ENCODE assay signal across 1 cellular context in the genomic region with DNA sequence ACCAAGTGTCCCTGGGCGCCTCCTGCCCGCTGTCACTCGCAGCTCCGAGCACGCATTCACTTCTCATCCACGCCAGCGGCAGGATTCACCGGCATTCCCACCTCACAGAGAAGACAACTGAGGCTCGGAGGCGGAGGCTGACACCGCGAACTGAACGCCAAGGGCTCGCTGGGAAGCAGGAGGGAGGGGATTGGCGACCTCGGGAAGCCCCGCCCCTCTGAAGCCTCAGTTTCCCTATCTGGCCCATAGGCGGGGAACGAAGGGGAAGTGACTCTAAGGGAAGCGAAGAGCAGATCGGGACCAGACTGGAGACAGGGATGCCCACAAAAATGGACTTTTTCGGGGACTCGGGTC.
TF ChIP-seq lines count a peak whose summit lies in the region.

No MANE protein-coding gene starts in this region.

TF ChIP-seq in K562, 482 proteins besides CTCF, POLR2A, EP300 and RAD21 (continues in another document):
- TF ChIP-seq OTX1 (CRISPR knock-in tag; IDR thresholded peaks at IDR 0.05) (peak; percentile 72), HDAC2 (IDR thresholded peaks at IDR 0.05) (peak; percentile 83), MYC (IDR thresholded peaks at IDR 0.05; ENCODE audit: low read depth, low read length) (no peak), MYC (CRISPR knock-in tag; IDR thresholded peaks at IDR 0.05; ENCODE audit: borderline replicate concordance, low read depth) (peak; percentile 68; the same call in 1 of the 2 replicates), KLF1 (tag; IDR thresholded peaks at IDR 0.05) (peak; percentile 79; the same call in 1 of the 2 replicates), EGR1 (conservative IDR thresholded peaks at IDR 0.05) (peak; percentile 21; the same call in 1 of the 2 replicates), RB1 (IDR thresholded peaks at IDR 0.05; ENCODE audit: low read depth) (peak; percentile 47; the same call in 1 of the 2 replicates), SIN3B (IDR thresholded peaks at IDR 0.05; ENCODE audit: low read depth) (0 out of 2 replicates have a peak, but pooled peaks have one; percentile 22), PHF8 (IDR thresholded peaks at IDR 0.05; ENCODE audit: borderline replicate concordance, low read length) (peak; percentile 87), PML (IDR thresholded peaks at IDR 0.05; ENCODE audit: low read length) (peak; percentile 51; the same call in 1 of the 2 replicates), TAF7 (tag; IDR thresholded peaks at IDR 0.05) (peak; percentile 63), TGIF2 (CRISPR knock-in tag; IDR thresholded peaks at IDR 0.05) (peak; percentile 23; the same call in 1 of the 2 replicates), ZNF431 (CRISPR knock-in tag; IDR thresholded peaks at IDR 0.05) (peak; percentile 6; the same call in 1 of the 2 replicates), ZNF695 (CRISPR knock-in tag; IDR thresholded peaks at IDR 0.05) (0 out of 2 replicates have a peak, but pooled peaks have one; percentile 55), SMARCE1 (IDR thresholded peaks at IDR 0.05) (peak; percentile 25; the same call in 1 of the 2 replicates), PHF20 (IDR thresholded peaks at IDR 0.05; ENCODE audit: partially characterized antibody) (peak; percentile 78), TFAM (CRISPR knock-in tag; conservative IDR thresholded peaks at IDR 0.05) (no peak), BCOR (IDR thresholded peaks at IDR 0.05) (peak; percentile 98), ARID2 (IDR thresholded peaks at IDR 0.05) (0 out of 2 replicates have a peak, but pooled peaks have one; percentile 30), GATAD2A (IDR thresholded peaks at IDR 0.05) (peak; percentile 22; the same call in 1 of the 2 replicates), RUNX1 (IDR thresholded peaks at IDR 0.05; ENCODE audit: low read depth) (no peak), POU5F1 (IDR thresholded peaks at IDR 0.05; ENCODE audit: borderline replicate concordance, low read depth, low read length, partially characterized antibody) (no peak), MEF2A (IDR thresholded peaks at IDR 0.05; ENCODE audit: control insufficient read depth, low read depth, low read length) (no peak), POLR2B (IDR thresholded peaks at IDR 0.05; ENCODE audit: low read depth, partially characterized antibody) (peak; percentile 81), ZNF699 (CRISPR knock-in tag; IDR thresholded peaks at IDR 0.05; ENCODE audit: insufficient replicate concordance) (no peak), ADNP (tag; IDR thresholded peaks at IDR 0.05) (no peak), SAP30 (IDR thresholded peaks at IDR 0.05; ENCODE audit: borderline replicate concordance, insufficient read depth, low read depth, low read length, poor library complexity, severe bottlenecking) (peak; percentile 76)
- TF ChIP-seq, protein P1, sequence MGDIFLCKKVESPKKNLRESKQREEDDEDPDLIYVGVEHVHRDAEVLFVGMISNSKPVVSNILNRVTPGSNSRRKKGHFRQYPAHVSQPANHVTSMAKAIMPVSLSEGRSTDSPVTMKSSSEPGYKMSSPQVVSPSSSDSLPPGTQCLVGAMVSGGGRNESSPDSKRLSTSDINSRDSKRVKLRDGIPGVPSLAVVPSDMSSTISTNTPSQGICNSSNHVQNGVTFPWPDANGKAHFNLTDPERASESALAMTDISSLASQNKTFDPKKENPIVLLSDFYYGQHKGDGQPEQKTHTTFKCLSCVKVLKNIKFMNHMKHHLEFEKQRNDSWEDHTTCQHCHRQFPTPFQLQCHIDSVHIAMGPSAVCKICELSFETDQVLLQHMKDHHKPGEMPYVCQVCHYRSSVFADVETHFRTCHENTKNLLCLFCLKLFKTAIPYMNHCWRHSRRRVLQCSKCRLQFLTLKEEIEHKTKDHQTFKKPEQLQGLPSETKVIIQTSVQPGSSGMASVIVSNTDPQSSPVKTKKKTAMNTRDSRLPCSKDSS (IDR thresholded peaks at IDR 0.05; ENCODE audit: low read depth, partially characterized antibody), result no peak
- TF ChIP-seq, protein P2, sequence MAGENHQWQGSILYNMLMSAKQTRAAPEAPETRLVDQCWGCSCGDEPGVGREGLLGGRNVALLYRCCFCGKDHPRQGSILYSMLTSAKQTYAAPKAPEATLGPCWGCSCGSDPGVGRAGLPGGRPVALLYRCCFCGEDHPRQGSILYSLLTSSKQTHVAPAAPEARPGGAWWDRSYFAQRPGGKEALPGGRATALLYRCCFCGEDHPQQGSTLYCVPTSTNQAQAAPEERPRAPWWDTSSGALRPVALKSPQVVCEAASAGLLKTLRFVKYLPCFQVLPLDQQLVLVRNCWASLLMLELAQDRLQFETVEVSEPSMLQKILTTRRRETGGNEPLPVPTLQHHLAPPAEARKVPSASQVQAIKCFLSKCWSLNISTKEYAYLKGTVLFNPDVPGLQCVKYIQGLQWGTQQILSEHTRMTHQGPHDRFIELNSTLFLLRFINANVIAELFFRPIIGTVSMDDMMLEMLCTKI (IDR thresholded peaks at IDR 0.05; ENCODE audit: partially characterized antibody), result no peak
- TF ChIP-seq, protein P3, sequence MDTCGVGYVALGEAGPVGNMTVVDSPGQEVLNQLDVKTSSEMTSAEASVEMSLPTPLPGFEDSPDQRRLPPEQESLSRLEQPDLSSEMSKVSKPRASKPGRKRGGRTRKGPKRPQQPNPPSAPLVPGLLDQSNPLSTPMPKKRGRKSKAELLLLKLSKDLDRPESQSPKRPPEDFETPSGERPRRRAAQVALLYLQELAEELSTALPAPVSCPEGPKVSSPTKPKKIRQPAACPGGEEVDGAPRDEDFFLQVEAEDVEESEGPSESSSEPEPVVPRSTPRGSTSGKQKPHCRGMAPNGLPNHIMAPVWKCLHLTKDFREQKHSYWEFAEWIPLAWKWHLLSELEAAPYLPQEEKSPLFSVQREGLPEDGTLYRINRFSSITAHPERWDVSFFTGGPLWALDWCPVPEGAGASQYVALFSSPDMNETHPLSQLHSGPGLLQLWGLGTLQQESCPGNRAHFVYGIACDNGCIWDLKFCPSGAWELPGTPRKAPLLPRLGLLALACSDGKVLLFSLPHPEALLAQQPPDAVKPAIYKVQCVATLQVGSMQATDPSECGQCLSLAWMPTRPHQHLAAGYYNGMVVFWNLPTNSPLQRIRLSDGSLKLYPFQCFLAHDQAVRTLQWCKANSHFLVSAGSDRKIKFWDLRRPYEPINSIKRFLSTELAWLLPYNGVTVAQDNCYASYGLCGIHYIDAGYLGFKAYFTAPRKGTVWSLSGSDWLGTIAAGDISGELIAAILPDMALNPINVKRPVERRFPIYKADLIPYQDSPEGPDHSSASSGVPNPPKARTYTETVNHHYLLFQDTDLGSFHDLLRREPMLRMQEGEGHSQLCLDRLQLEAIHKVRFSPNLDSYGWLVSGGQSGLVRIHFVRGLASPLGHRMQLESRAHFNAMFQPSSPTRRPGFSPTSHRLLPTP (IDR thresholded peaks at IDR 0.05; ENCODE audit: borderline replicate concordance, extremely low read depth, insufficient read length), result no peak
- TF ChIP-seq, protein P4, sequence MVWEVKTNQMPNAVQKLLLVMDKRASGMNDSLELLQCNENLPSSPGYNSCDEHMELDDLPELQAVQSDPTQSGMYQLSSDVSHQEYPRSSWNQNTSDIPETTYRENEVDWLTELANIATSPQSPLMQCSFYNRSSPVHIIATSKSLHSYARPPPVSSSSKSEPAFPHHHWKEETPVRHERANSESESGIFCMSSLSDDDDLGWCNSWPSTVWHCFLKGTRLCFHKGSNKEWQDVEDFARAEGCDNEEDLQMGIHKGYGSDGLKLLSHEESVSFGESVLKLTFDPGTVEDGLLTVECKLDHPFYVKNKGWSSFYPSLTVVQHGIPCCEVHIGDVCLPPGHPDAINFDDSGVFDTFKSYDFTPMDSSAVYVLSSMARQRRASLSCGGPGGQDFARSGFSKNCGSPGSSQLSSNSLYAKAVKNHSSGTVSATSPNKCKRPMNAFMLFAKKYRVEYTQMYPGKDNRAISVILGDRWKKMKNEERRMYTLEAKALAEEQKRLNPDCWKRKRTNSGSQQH (CRISPR knock-in tag; IDR thresholded peaks at IDR 0.05), result 0 out of 2 replicates have a peak, but pooled peaks have one; percentile 56
- TF ChIP-seq, protein P5, sequence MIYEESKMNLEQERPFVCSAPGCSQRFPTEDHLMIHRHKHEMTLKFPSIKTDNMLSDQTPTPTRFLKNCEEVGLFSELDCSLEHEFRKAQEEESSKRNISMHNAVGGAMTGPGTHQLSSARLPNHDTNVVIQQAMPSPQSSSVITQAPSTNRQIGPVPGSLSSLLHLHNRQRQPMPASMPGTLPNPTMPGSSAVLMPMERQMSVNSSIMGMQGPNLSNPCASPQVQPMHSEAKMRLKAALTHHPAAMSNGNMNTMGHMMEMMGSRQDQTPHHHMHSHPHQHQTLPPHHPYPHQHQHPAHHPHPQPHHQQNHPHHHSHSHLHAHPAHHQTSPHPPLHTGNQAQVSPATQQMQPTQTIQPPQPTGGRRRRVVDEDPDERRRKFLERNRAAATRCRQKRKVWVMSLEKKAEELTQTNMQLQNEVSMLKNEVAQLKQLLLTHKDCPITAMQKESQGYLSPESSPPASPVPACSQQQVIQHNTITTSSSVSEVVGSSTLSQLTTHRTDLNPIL (CRISPR knock-in tag; IDR thresholded peaks at IDR 0.05), result peak; percentile 59; the same call in 1 of the 2 replicates
- TF ChIP-seq, protein P6, sequence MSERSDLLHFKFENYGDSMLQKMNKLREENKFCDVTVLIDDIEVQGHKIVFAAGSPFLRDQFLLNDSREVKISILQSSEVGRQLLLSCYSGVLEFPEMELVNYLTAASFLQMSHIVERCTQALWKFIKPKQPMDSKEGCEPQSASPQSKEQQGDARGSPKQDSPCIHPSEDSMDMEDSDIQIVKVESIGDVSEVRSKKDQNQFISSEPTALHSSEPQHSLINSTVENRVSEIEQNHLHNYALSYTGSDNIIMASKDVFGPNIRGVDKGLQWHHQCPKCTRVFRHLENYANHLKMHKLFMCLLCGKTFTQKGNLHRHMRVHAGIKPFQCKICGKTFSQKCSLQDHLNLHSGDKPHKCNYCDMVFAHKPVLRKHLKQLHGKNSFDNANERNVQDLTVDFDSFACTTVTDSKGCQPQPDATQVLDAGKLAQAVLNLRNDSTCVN (CRISPR knock-in tag; IDR thresholded peaks at IDR 0.05), result no peak
- TF ChIP-seq, protein P7, sequence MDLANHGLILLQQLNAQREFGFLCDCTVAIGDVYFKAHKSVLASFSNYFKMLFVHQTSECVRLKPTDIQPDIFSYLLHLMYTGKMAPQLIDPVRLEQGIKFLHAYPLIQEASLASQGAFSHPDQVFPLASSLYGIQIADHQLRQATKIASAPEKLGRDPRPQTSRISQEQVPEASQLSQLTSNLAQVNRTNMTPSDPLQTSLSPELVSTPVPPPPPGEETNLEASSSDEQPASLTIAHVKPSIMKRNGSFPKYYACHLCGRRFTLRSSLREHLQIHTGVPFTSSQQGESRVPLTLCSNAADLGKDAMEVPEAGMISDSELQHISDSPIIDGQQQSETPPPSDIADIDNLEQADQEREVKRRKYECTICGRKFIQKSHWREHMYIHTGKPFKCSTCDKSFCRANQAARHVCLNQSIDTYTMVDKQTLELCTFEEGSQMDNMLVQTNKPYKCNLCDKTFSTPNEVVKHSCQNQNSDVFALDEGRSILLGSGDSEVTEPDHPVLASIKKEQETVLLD (IDR thresholded peaks at IDR 0.05), result peak; percentile 73; the same call in 1 of the 2 replicates
- TF ChIP-seq, protein P8, sequence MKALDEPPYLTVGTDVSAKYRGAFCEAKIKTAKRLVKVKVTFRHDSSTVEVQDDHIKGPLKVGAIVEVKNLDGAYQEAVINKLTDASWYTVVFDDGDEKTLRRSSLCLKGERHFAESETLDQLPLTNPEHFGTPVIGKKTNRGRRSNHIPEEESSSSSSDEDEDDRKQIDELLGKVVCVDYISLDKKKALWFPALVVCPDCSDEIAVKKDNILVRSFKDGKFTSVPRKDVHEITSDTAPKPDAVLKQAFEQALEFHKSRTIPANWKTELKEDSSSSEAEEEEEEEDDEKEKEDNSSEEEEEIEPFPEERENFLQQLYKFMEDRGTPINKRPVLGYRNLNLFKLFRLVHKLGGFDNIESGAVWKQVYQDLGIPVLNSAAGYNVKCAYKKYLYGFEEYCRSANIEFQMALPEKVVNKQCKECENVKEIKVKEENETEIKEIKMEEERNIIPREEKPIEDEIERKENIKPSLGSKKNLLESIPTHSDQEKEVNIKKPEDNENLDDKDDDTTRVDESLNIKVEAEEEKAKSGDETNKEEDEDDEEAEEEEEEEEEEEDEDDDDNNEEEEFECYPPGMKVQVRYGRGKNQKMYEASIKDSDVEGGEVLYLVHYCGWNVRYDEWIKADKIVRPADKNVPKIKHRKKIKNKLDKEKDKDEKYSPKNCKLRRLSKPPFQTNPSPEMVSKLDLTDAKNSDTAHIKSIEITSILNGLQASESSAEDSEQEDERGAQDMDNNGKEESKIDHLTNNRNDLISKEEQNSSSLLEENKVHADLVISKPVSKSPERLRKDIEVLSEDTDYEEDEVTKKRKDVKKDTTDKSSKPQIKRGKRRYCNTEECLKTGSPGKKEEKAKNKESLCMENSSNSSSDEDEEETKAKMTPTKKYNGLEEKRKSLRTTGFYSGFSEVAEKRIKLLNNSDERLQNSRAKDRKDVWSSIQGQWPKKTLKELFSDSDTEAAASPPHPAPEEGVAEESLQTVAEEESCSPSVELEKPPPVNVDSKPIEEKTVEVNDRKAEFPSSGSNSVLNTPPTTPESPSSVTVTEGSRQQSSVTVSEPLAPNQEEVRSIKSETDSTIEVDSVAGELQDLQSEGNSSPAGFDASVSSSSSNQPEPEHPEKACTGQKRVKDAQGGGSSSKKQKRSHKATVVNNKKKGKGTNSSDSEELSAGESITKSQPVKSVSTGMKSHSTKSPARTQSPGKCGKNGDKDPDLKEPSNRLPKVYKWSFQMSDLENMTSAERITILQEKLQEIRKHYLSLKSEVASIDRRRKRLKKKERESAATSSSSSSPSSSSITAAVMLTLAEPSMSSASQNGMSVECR (CRISPR knock-in tag; IDR thresholded peaks at IDR 0.05), result peak; percentile 86; the same call in 1 of the 2 replicates
- TF ChIP-seq, protein P9, sequence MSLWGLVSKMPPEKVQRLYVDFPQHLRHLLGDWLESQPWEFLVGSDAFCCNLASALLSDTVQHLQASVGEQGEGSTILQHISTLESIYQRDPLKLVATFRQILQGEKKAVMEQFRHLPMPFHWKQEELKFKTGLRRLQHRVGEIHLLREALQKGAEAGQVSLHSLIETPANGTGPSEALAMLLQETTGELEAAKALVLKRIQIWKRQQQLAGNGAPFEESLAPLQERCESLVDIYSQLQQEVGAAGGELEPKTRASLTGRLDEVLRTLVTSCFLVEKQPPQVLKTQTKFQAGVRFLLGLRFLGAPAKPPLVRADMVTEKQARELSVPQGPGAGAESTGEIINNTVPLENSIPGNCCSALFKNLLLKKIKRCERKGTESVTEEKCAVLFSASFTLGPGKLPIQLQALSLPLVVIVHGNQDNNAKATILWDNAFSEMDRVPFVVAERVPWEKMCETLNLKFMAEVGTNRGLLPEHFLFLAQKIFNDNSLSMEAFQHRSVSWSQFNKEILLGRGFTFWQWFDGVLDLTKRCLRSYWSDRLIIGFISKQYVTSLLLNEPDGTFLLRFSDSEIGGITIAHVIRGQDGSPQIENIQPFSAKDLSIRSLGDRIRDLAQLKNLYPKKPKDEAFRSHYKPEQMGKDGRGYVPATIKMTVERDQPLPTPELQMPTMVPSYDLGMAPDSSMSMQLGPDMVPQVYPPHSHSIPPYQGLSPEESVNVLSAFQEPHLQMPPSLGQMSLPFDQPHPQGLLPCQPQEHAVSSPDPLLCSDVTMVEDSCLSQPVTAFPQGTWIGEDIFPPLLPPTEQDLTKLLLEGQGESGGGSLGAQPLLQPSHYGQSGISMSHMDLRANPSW (CRISPR knock-in tag; IDR thresholded peaks at IDR 0.05), result peak; percentile 90; the same call in 1 of the 2 replicates
